13 cellular contexts compared by ENCODE assay signal in genomic region chr17:43126911-43127290, GRCh38. TPM values are rescaled to one million over a fixed set of nuclear protein-coding genes. Genes with fewer than 3 reads are reported as not detected.
DNase-seq lines count a peak whose midpoint lies in the region; ATAC-seq and TF ChIP-seq lines count a peak whose summit lies in the region.
"Had no signal": no experiment of that assay in that cellular context is flagged by ENCODE, and none has a peak within 500 bp of the region (broad histone marks: within the 10 kb centered on the region; RNA-seq: fewer than 3 reads in every experiment).

No MANE protein-coding gene starts in this region.

- intact Hi-C loops in prostate gland (cut with DNase I): loop anchor here (5.0 kb wide), 1 partner anchor 105 kb away; the partner anchor contains the start of gene VAT1

- H3K36me3 Mint-ChIP-seq in CD8-positive, alpha-beta memory T cell: peaks cover 0 to 30% (median 5%) of the 10 kb centered on the region in 3 donors
- H3K36me3 Mint-ChIP-seq in activated CD4-positive, alpha-beta memory T cell treated with anti-CD3 and anti-CD28 coated beads, Interleukin-2, amount 10 ng/mL, durations not matched to agents 7 days and 5 days (ENCODE audit: low read depth): peaks cover 36% of the 10 kb centered on the region
- peaks cover 7% of the 10 kb centered on the region for H3K36me3 Mint-ChIP-seq in mesothelial cell of epicardium

- H3K27ac Mint-ChIP-seq in CD8-positive, alpha-beta memory T cell: peak overlapping the region in 2 of 8 donors; percentile 43 to 77
- no peak overlapping the region for H3K27ac Mint-ChIP-seq in activated CD4-positive, alpha-beta memory T cell treated with anti-CD3 and anti-CD28 coated beads, Interleukin-2, amount 10 ng/mL, durations not matched to agents 7 days and 5 days
- H3K27ac Mint-ChIP-seq in mesothelial cell of epicardium: no peak overlapping the region

- TF ChIP-seq CTCF in mesothelial cell of epicardium (IDR thresholded peaks at IDR 0.05; ENCODE audit: unreplicated experiment) (no peak), prostate gland (IDR thresholded peaks at IDR 0.05) (no peak)

- WGBS in prostate gland: 98% methylated on average over 13 of the region's 24 CpGs

- H3K4me3 ChIP-seq in BLaER1 (no peak overlapping the region), prostate gland (no peak overlapping the region)
- no peak overlapping the region for H3K4me3 ChIP-seq in CD8-positive, alpha-beta memory T cell (ENCODE audit: low read length)
- H3K4me3 ChIP-seq: thyroid gland had no signal

- H3K9me3 Mint-ChIP-seq in CD8-positive, alpha-beta memory T cell: no peaks in the 10 kb centered on the region
- H3K9me3 Mint-ChIP-seq in activated CD4-positive, alpha-beta memory T cell treated with anti-CD3 and anti-CD28 coated beads, Interleukin-2, amount 10 ng/mL, durations not matched to agents 7 days and 5 days: no peaks in the 10 kb centered on the region
- H3K9me3 Mint-ChIP-seq in mesothelial cell of epicardium: no peaks in the 10 kb centered on the region

- H3K27ac ChIP-seq in BLaER1: no peak overlapping the region
- no peak overlapping the region for H3K27ac ChIP-seq in CD8-positive, alpha-beta memory T cell (ENCODE audit: low read depth, low read length)
- H3K27ac ChIP-seq in prostate gland: no peak overlapping the region
- H3K27ac ChIP-seq: thyroid gland had no signal

- POLR2A ChIA-PET in CD8-positive, alpha-beta memory T cell (lab: Charles Lee): no interaction called here
- POLR2A ChIA-PET in activated CD4-positive, alpha-beta memory T cell treated with anti-CD3 and anti-CD28 coated beads, Interleukin-2, amount 10 ng/mL, durations not matched to agents 7 days and 5 days (lab: Charles Lee): interaction anchor here (1.2 to 6.6 kb wide), 3 partner anchors 44 to 261 kb away, joined by 3 to 105 read pairs (median 15); partner anchors contain the start of gene NBR1

- H3K9ac ChIP-seq in BLaER1: no peak overlapping the region

- H3K27me3 Mint-ChIP-seq in CD8-positive, alpha-beta memory T cell: no peaks in the 10 kb centered on the region
- no peaks in the 10 kb centered on the region for H3K27me3 Mint-ChIP-seq in activated CD4-positive, alpha-beta memory T cell treated with anti-CD3 and anti-CD28 coated beads, Interleukin-2, amount 10 ng/mL, durations not matched to agents 7 days and 5 days
- H3K27me3 Mint-ChIP-seq in mesothelial cell of epicardium (ENCODE audit: low read depth): no peaks in the 10 kb centered on the region

- no peak for DNase-seq in CD8-positive, alpha-beta memory T cell
- DNase-seq in activated CD4-positive, alpha-beta memory T cell treated with anti-CD3 and anti-CD28 coated beads, Interleukin-2, amount 10 ng/mL, durations not matched to agents 7 days and 5 days: no peak
- DNase-seq in mesothelial cell of epicardium (ENCODE audit: low spot score in 2 of 2, unreplicated experiment in 2 of 2) (no peak), prostate gland (ENCODE audit: low spot score) (no peak), DMS153 (lab: John Stamatoyannopoulos, UW) (no peak)
- DNase-seq in activated CD4-positive, alpha-beta T cell treated with anti-CD3 and anti-CD28 coated beads for 48 hours: no peak
- DNase-seq: activated CD4-positive, alpha-beta T cell treated with anti-CD3 and anti-CD28 coated beads, Interleukin-2, amount 50 U/mL, for 1 hour; effector CD4-positive, alpha-beta T cell; NCI-H2107; thyroid gland had no signal

- H3K27me3 ChIP-seq in BLaER1 (no peaks in the 10 kb centered on the region), prostate gland (replicated peaks; ENCODE audit: insufficient read depth) (no peaks in the 10 kb centered on the region)
- no peaks in the 10 kb centered on the region for H3K27me3 ChIP-seq in CD8-positive, alpha-beta memory T cell (ENCODE audit: insufficient read depth, low read length, poor library complexity, severe bottlenecking)
- H3K27me3 ChIP-seq: gastroesophageal sphincter, thyroid gland had no signal

- no peaks in the 10 kb centered on the region for H4K20me1 ChIP-seq in BLaER1

- TF ChIP-seq POLR2A in prostate gland (IDR thresholded peaks at IDR 0.05): no peak

- H3K9me3 ChIP-seq in BLaER1 (peaks cover 7% of the 10 kb centered on the region; the same call in 1 of the 2 replicates), prostate gland (no peaks in the 10 kb centered on the region)
- no peaks in the 10 kb centered on the region for H3K9me3 ChIP-seq in CD8-positive, alpha-beta memory T cell (ENCODE audit: low read length)
- H3K9me3 ChIP-seq: gastroesophageal sphincter, thyroid gland had no signal

- H3K4me1 Mint-ChIP-seq in CD8-positive, alpha-beta memory T cell: peaks cover 23 to 42% (median 41%) of the 10 kb centered on the region in 3 donors
- peaks cover 36% of the 10 kb centered on the region for H3K4me1 Mint-ChIP-seq in activated CD4-positive, alpha-beta memory T cell treated with anti-CD3 and anti-CD28 coated beads, Interleukin-2, amount 10 ng/mL, durations not matched to agents 7 days and 5 days
- peaks cover 24% of the 10 kb centered on the region for H3K4me1 Mint-ChIP-seq in mesothelial cell of epicardium

- H3K4me3 Mint-ChIP-seq in CD8-positive, alpha-beta memory T cell: peak overlapping the region in 6 of 7 donors; percentile 57 to 72 (median 68)
- H3K4me3 Mint-ChIP-seq in activated CD4-positive, alpha-beta memory T cell treated with anti-CD3 and anti-CD28 coated beads, Interleukin-2, amount 10 ng/mL, durations not matched to agents 7 days and 5 days: peak overlapping the region; percentile 66
- peak overlapping the region; percentile 61 for H3K4me3 Mint-ChIP-seq in mesothelial cell of epicardium

- H3K36me3 ChIP-seq in BLaER1 (peaks cover 27% of the 10 kb centered on the region), prostate gland (no peaks in the 10 kb centered on the region)
- peaks cover 4% of the 10 kb centered on the region for H3K36me3 ChIP-seq in CD8-positive, alpha-beta memory T cell (ENCODE audit: insufficient read depth, low read length)
- H3K36me3 ChIP-seq: thyroid gland had no signal

- CTCF ChIA-PET in CD8-positive, alpha-beta memory T cell (lab: Charles Lee): interaction anchor here (1.3 kb wide), 1 partner anchor 106 kb away, joined by 3 read pairs; no protein-coding TSS in a partner anchor
- CTCF ChIA-PET in activated CD4-positive, alpha-beta memory T cell treated with anti-CD3 and anti-CD28 coated beads, Interleukin-2, amount 10 ng/mL, durations not matched to agents 7 days and 5 days (lab: Charles Lee): interaction anchor here (1.2 kb wide), 1 partner anchor 45 kb away, joined by 4 read pairs; no protein-coding TSS in a partner anchor

- no peak for ATAC-seq in GM21576 (IDR thresholded peaks at IDR 0.05; ENCODE audit: unreplicated experiment)
- ATAC-seq: gastroesophageal sphincter had no signal

- H3K4me1 ChIP-seq in BLaER1: peaks cover 44% of the 10 kb centered on the region
- peaks cover 15% of the 10 kb centered on the region for H3K4me1 ChIP-seq in CD8-positive, alpha-beta memory T cell (ENCODE audit: insufficient read depth, low read length)
- no peaks in the 10 kb centered on the region for H3K4me1 ChIP-seq in prostate gland (replicated peaks)

- peak overlapping the region; percentile 85; the same call in 1 of the 2 replicates for H3K4me2 ChIP-seq in BLaER1

RNA-seq across cellular contexts. Expression of gene BRCA1, which starts 1.7 kb away (rescaled TPM):
- total RNA-seq in CD8-positive, alpha-beta memory T cell: 10 to 100 TPM; 66.8 to 71.5 TPM
- 3.3 TPM for polyA plus RNA-seq in CD8-positive, alpha-beta memory T cell
- total RNA-seq in activated CD4-positive, alpha-beta memory T cell treated with anti-CD3 and anti-CD28 coated beads, Interleukin-2, amount 10 ng/mL, durations not matched to agents 7 days and 5 days: 10 to 100 TPM; 62.5 to 66.5 TPM
- total RNA-seq in mesothelial cell of epicardium (12.5 to 15.5 TPM (median 12.6 TPM) in 3 replicates), prostate gland (10 to 100 TPM in 1 of 2 donors, 1 to 10 TPM in 1; 9.1 to 12.8 TPM)

RNA-seq across cellular contexts. Expression of gene NBR1, which starts 44.1 kb away (rescaled TPM):
- total RNA-seq in CD8-positive, alpha-beta memory T cell: 10 to 100 TPM; 42.6 to 44.3 TPM
- 81.4 TPM for polyA plus RNA-seq in CD8-positive, alpha-beta memory T cell
- 10 to 100 TPM; 68.1 to 69.8 TPM for total RNA-seq in activated CD4-positive, alpha-beta memory T cell treated with anti-CD3 and anti-CD28 coated beads, Interleukin-2, amount 10 ng/mL, durations not matched to agents 7 days and 5 days
- 61.6 to 63.5 TPM (median 63.3 TPM) in 3 replicates for total RNA-seq in mesothelial cell of epicardium
- total RNA-seq in prostate gland: 100 to 1,000 TPM; 120 to 156 TPM
